19 cellular contexts compared by ENCODE assay signal in genomic region chr5:2669913-2670312, GRCh38.
"Had no signal": no experiment of that assay in that cellular context is flagged by ENCODE, and none has a peak within 500 bp of the region (broad histone marks: within the 10 kb centered on the region; RNA-seq: fewer than 3 reads in every experiment).

No MANE protein-coding gene starts in this region.

- H3K4me1 ChIP-seq: esophagus muscularis mucosa, heart right ventricle, left lung, lower lobe of right lung had no signal

- DNase-seq: cortex of kidney; effector CD8-positive, alpha-beta T cell; effector memory CD8-positive, alpha-beta T cell; foreskin keratinocyte; glutamatergic neuron; heart right ventricle; hippocampal formation; left cardiac atrium; left ventricle myocardium superior; lower lobe of right lung; mesenchymal stem cell; naive thymus-derived CD4-positive, alpha-beta T cell had no signal

- H3K27me3 ChIP-seq: foreskin keratinocyte had no signal

- H3K27ac ChIP-seq: esophagus muscularis mucosa, foreskin keratinocyte, heart right ventricle, left lung, lower lobe of right lung had no signal

- H3K9me3 ChIP-seq: esophagus muscularis mucosa, heart right ventricle, left lung, lower lobe of right lung had no signal

- H3K36me3 ChIP-seq: esophagus muscularis mucosa, heart right ventricle, left lung, lower lobe of right lung had no signal

- H3K4me3 ChIP-seq: esophagus muscularis mucosa, heart right ventricle, left lung, lower lobe of right lung had no signal

- ATAC-seq: effector memory CD8-positive, alpha-beta T cell; foreskin keratinocyte; heart right ventricle; left cardiac atrium; left lung; left ventricle myocardium superior; lower lobe of right lung; naive thymus-derived CD4-positive, alpha-beta T cell had no signal

- FAIRE-seq: colon, endothelial cell of umbilical vein, frontal cortex, islet of Langerhans, keratinocyte had no signal
